ENCODE assay signal across 10 cellular contexts in genomic region chr18:78929502-78929901, GRCh38. TPM values are rescaled to one million over a fixed set of nuclear protein-coding genes. Genes with fewer than 3 reads are reported as not detected.
"Had no signal": no experiment of that assay in that cellular context is flagged by ENCODE, and none has a peak within 500 bp of the region (broad histone marks: within the 10 kb centered on the region; RNA-seq: fewer than 3 reads in every experiment).

No MANE protein-coding gene starts in this region.

- H3K4me1 ChIP-seq: HAP-1 had no signal

- FAIRE-seq: HepG2 had no signal

- H3K36me3 ChIP-seq: HAP-1 had no signal

- H3K9ac ChIP-seq: GM23248 had no signal

- H3K9me3 ChIP-seq: HAP-1 had no signal

- H3K4me3 ChIP-seq: GM23248, HAP-1 had no signal

- DNase-seq: GM23248, GOT3, H7, HFFc6 had no signal

- ATAC-seq: HCT116, HepG2 had no signal

- H3K27ac ChIP-seq: GM23248, HL-60 had no signal

RNA-seq across cellular contexts. Expression of gene SALL3, which starts 50.1 kb away (rescaled TPM):
- total RNA-seq: GM23248, HepG2, HFFc6, HT1080 had no signal
- polyA plus RNA-seq: GM23248, HepG2, IgD-negative memory B cell had no signal
